20 cellular contexts compared by ENCODE assay signal in genomic region chr3:45425237-45425933, GRCh38.
"Had no signal": no experiment of that assay in that cellular context is flagged by ENCODE, and none has a peak within 500 bp of the region (broad histone marks: within the 10 kb centered on the region; RNA-seq: fewer than 3 reads in every experiment).

No MANE protein-coding gene starts in this region.

- H3K36me3 ChIP-seq: ovary, prostate gland, right atrium auricular region had no signal

- ATAC-seq: body of pancreas, gastrocnemius medialis, left cardiac atrium had no signal

- DNase-seq: activated CD4-positive, alpha-beta memory T cell treated with anti-CD3 and anti-CD28 coated beads, Interleukin-2, amount 10 ng/mL, durations not matched to agents 7 days and 5 days; activated CD4-positive, alpha-beta T cell treated with anti-CD3 and anti-CD28 coated beads for 4 hours; activated CD4-positive, CD25-positive, alpha-beta regulatory T cell; activated gamma-delta T cell treated with Interleukin-2 at 50 U/mL for 16 hours; anterior cingulate cortex; effector memory CD4-positive, alpha-beta T cell; gastrocnemius medialis; islet precursor cell; left cardiac atrium; naive B cell; ovary; stimulated activated CD4-positive, alpha-beta T cell treated with anti-CD3 and anti-CD28 coated beads, Interleukin-1b, Interleukin-23, amount 100 ng/mL, for 48 hours; substantia nigra; T-helper 9 cell had no signal

- H3K4me1 ChIP-seq: body of pancreas, esophagus muscularis mucosa, gastrocnemius medialis, prostate gland, right atrium auricular region had no signal

- H3K4me3 ChIP-seq: body of pancreas, esophagus muscularis mucosa, gastrocnemius medialis, mucosa of descending colon, ovary, prostate gland, right atrium auricular region, thyroid gland had no signal

- H3K9me3 ChIP-seq: body of pancreas, esophagus muscularis mucosa, gastrocnemius medialis, mucosa of descending colon, ovary, prostate gland, right atrium auricular region, thyroid gland had no signal

- H3K27ac ChIP-seq: body of pancreas, esophagus muscularis mucosa, gastrocnemius medialis, ovary, prostate gland, right atrium auricular region, thyroid gland had no signal

- H3K27me3 ChIP-seq: body of pancreas, esophagus muscularis mucosa, gastrocnemius medialis, ovary, right atrium auricular region, thyroid gland had no signal
